8 cellular contexts compared by ENCODE assay signal in the genomic region with DNA sequence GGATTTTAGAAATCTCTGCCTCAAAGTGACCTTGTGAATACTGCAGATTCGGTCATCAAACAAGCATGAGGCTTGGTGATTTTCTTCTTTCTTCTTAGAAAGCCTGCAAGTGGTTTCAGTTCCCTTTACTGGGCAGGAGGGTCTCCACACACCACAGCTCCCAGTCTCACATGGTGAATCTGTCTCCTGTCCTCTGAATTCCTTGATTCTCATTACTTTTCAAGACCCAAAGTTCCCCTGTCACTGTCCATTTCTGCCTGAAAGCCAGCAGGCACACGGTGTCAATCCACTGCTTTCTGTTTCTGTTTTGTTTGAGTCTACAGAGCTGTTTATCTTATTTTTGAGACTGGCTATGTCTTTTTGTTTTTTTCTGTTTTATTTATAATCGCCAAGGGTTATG. TPM values are rescaled to one million over a fixed set of nuclear protein-coding genes. Genes with fewer than 3 reads are reported as not detected.
DNase-seq lines count a peak whose midpoint lies in the region; ATAC-seq lines count a peak whose summit lies in the region.

No MANE protein-coding gene starts in this region.

- ATAC-seq in Right ventricle myocardium inferior (peak; percentile 28), HG03175 (IDR thresholded peaks at IDR 0.05; ENCODE audit: unreplicated experiment) (peak; percentile 83)

- peak overlapping the region; percentile 15 for H3K27ac Mint-ChIP-seq in dendritic cell treated with granulocyte-macrophage colony-stimulating factor and Interleukin-4, amounts not matched to agents 40 ng/mL and 50 ng/mL, for 4 days

- H3K27me3 Mint-ChIP-seq in dendritic cell treated with granulocyte-macrophage colony-stimulating factor and Interleukin-4, amounts not matched to agents 40 ng/mL and 50 ng/mL, for 4 days, result peaks cover 6% of the 10 kb centered on the region

- no peaks in the 10 kb centered on the region for H3K9me3 Mint-ChIP-seq in dendritic cell treated with granulocyte-macrophage colony-stimulating factor and Interleukin-4, amounts not matched to agents 40 ng/mL and 50 ng/mL, for 4 days

- H3K4me3 Mint-ChIP-seq in dendritic cell treated with granulocyte-macrophage colony-stimulating factor and Interleukin-4, amounts not matched to agents 40 ng/mL and 50 ng/mL, for 4 days, result peak overlapping the region; percentile 14

- no peaks in the 10 kb centered on the region for H3K36me3 Mint-ChIP-seq in dendritic cell treated with granulocyte-macrophage colony-stimulating factor and Interleukin-4, amounts not matched to agents 40 ng/mL and 50 ng/mL, for 4 days (ENCODE audit: low read depth)

- intact Hi-C loops in Right ventricle myocardium inferior (cut with DNase I), result no loop called here
- intact Hi-C loops in cardiac septum (cut with DNase I), result no loop called here
- intact Hi-C loops in dendritic cell treated with granulocyte-macrophage colony-stimulating factor and Interleukin-4, amounts not matched to agents 40 ng/mL and 50 ng/mL, for 4 days (cut with micrococcal nuclease), result no loop called here

- no peak for DNase-seq in Right ventricle myocardium inferior (ENCODE audit: missing footprints)
- no peak for DNase-seq in cardiac septum (ENCODE audit: low spot score)
- DNase-seq in superior temporal gyrus (ENCODE audit: extremely low spot score), result peak; percentile 17
- DNase-seq in NCI-H2107 (lab: John Stamatoyannopoulos, UW), result no peak
- DNase-seq in NCI-H2196 (lab: John Stamatoyannopoulos, UW; ENCODE audit: unreplicated experiment), result no peak
- DNase-seq in germinal center (ENCODE audit: low spot score), result no peak

- peaks cover 11% of the 10 kb centered on the region for H3K4me1 Mint-ChIP-seq in dendritic cell treated with granulocyte-macrophage colony-stimulating factor and Interleukin-4, amounts not matched to agents 40 ng/mL and 50 ng/mL, for 4 days (ENCODE audit: low read depth)

RNA-seq across cellular contexts. Expression of a gene that starts 14.2 kb away (rescaled TPM):
- total RNA-seq in Right ventricle myocardium inferior, result 549 TPM
- total RNA-seq in cardiac septum, result 210 TPM

RNA-seq across cellular contexts. Expression of a gene that starts 47.9 kb away (rescaled TPM):
- 25.2 TPM for total RNA-seq in Right ventricle myocardium inferior
- 24.2 TPM for total RNA-seq in cardiac septum
